8 cellular contexts compared by ENCODE assay signal in genomic region chr14:80213602-80214001, GRCh38. TPM values are rescaled to one million over a fixed set of nuclear protein-coding genes. Genes with fewer than 3 reads are reported as not detected.
DNase-seq lines count a peak whose midpoint lies in the region; TF ChIP-seq lines count a peak whose summit lies in the region.

No MANE protein-coding gene starts in this region.

- no peak overlapping the region for H4K12ac ChIP-seq in trophoblast cell (ENCODE audit: low read depth, low read length)

- H3K27ac ChIP-seq in trophoblast cell (ENCODE audit: low read depth, low read length): no peak overlapping the region

- no peak overlapping the region for H3K9ac ChIP-seq in trophoblast cell (ENCODE audit: low read length)

- H3K4me3 ChIP-seq in trophoblast cell (ENCODE audit: low read depth, low read length): no peak overlapping the region

- no peak overlapping the region for H2BK12ac ChIP-seq in trophoblast cell (ENCODE audit: low read length)

- H3K9me3 ChIP-seq in trophoblast cell (ENCODE audit: insufficient read depth, low read depth, low read length): no peaks in the 10 kb centered on the region

- H3K4me1 ChIP-seq in trophoblast cell (ENCODE audit: control insufficient read depth in 1 of 2, insufficient read depth in 2 of 2, low read length in 2 of 2): peaks cover 7 to 8% of the 10 kb centered on the region in 2 experiments

- no peak overlapping the region for H3K4me2 ChIP-seq in trophoblast cell (ENCODE audit: low read length)

- H4K91ac ChIP-seq in trophoblast cell (ENCODE audit: low read depth, low read length): no peak overlapping the region

- no peak overlapping the region for H3K27ac Mint-ChIP-seq in HFFc6
- H3K27ac Mint-ChIP-seq in T-helper 2 cell treated with Interferon-gamma antibody and Interleukin-4, amounts not matched to agents 5 μg/mL and 100 μg/mL, for 36 hours: no peak overlapping the region

- H4K8ac ChIP-seq in trophoblast cell (ENCODE audit: low read depth, low read length): no peak overlapping the region

- H3K27me3 Mint-ChIP-seq in HFFc6 (ENCODE audit: insufficient read depth): no peaks in the 10 kb centered on the region; the same call in none of the 2 replicates
- H3K27me3 Mint-ChIP-seq in T-helper 2 cell treated with Interferon-gamma antibody and Interleukin-4, amounts not matched to agents 5 μg/mL and 100 μg/mL, for 36 hours (ENCODE audit: low read depth): no peaks in the 10 kb centered on the region

- H3K79me2 ChIP-seq in trophoblast cell (ENCODE audit: control insufficient read depth, insufficient read depth, low read length, poor library complexity): no peaks in the 10 kb centered on the region

- H3K18ac ChIP-seq in trophoblast cell (ENCODE audit: low read length): no peak overlapping the region

- H3K36me3 ChIP-seq in trophoblast cell (ENCODE audit: control insufficient read depth in 1 of 2, insufficient read depth in 2 of 2, low read length in 2 of 2): no peaks in the 10 kb centered on the region

- no peak overlapping the region for H3K4ac ChIP-seq in trophoblast cell (ENCODE audit: low read depth, low read length)

- H2AFZ ChIP-seq in trophoblast cell (ENCODE audit: insufficient read depth, low read length, poor library complexity): no peak overlapping the region

- peak; percentile 15 to 19 for DNase-seq in activated T-cell treated with anti-CD3 and anti-CD28 coated beads, Interleukin-2, amount 50 U/mL, for 48 hours
- DNase-seq in activated T-cell treated with anti-CD3 and anti-CD28 coated beads for 4 hours (no peak), HFFc6 (peak; percentile 71), NCI-H524 treated with DMSO at 0.1 percent for 48 hours (lab: John Stamatoyannopoulos, UW) (peak; percentile 13), dermis blood vessel endothelial cell (peak; percentile 68), trophoblast cell (peak; percentile 79 to 89), NCI-H2171 treated with DMSO at 0.1 percent for 48 hours (lab: John Stamatoyannopoulos, UW) (no peak)
- no peak for DNase-seq in T-helper 2 cell treated with Interferon-gamma antibody and Interleukin-4, amounts not matched to agents 5 μg/mL and 100 μg/mL, for 36 hours (ENCODE audit: low spot score)

- peak overlapping the region; percentile 17 for H2BK120ac ChIP-seq in trophoblast cell (ENCODE audit: insufficient read depth, low read length, poor library complexity)

- H3K14ac ChIP-seq in trophoblast cell (ENCODE audit: low read length): no peak overlapping the region

- peaks cover 58% of the 10 kb centered on the region for H3K4me1 Mint-ChIP-seq in HFFc6 (ENCODE audit: low read depth)
- peaks cover 4% of the 10 kb centered on the region for H3K4me1 Mint-ChIP-seq in T-helper 2 cell treated with Interferon-gamma antibody and Interleukin-4, amounts not matched to agents 5 μg/mL and 100 μg/mL, for 36 hours (ENCODE audit: low read depth)

- no CpG with 5 or more reads among the region's 4 CpGs for WGBS in trophoblast cell (ENCODE audit: extremely low coverage, insufficient coverage, insufficient read length)

- H2AK5ac ChIP-seq in trophoblast cell (ENCODE audit: low read length): no peak overlapping the region

- H3K23ac ChIP-seq in trophoblast cell (ENCODE audit: low read length): no peak overlapping the region

- H3K79me1 ChIP-seq in trophoblast cell (ENCODE audit: low read length): no peaks in the 10 kb centered on the region

- no peaks in the 10 kb centered on the region for H3K36me3 Mint-ChIP-seq in HFFc6 (ENCODE audit: low read depth)
- no peaks in the 10 kb centered on the region for H3K36me3 Mint-ChIP-seq in T-helper 2 cell treated with Interferon-gamma antibody and Interleukin-4, amounts not matched to agents 5 μg/mL and 100 μg/mL, for 36 hours (ENCODE audit: low read depth)

- no peaks in the 10 kb centered on the region for H3K9me3 Mint-ChIP-seq in HFFc6
- H3K9me3 Mint-ChIP-seq in T-helper 2 cell treated with Interferon-gamma antibody and Interleukin-4, amounts not matched to agents 5 μg/mL and 100 μg/mL, for 36 hours: no peaks in the 10 kb centered on the region

- H2BK5ac ChIP-seq in trophoblast cell (ENCODE audit: low read depth, low read length, poor library complexity): no peak overlapping the region

- no peaks in the 10 kb centered on the region for H3K27me3 ChIP-seq in trophoblast cell (ENCODE audit: insufficient read depth, low read length)

- peak; percentile 89 for TF ChIP-seq CTCF in HFFc6 (IDR thresholded peaks at IDR 0.05)

- H3K4me3 Mint-ChIP-seq in HFFc6: no peak overlapping the region
- H3K4me3 Mint-ChIP-seq in T-helper 2 cell treated with Interferon-gamma antibody and Interleukin-4, amounts not matched to agents 5 μg/mL and 100 μg/mL, for 36 hours: no peak overlapping the region

RNA-seq across cellular contexts. Expression of gene DIO2, which starts 2.3 kb away (rescaled TPM):
- total RNA-seq in HFFc6 (2021; fragmentation: NEBNext Ultra II Directional; extraction: Animal tissue kit (Norgen Biotek cat#: 25700)): 100 to 1,000 TPM in 1 of 6 experiments, 10 to 100 TPM in 5; 64.1 to 106 (median 70.3) TPM
- total RNA-seq in dermis blood vessel endothelial cell: 0.51 TPM in 1 of 2 replicates, not detected in the other
- polyA plus RNA-seq in trophoblast cell (2013): 3.0 and 3.5 TPM in 2 replicates

Comparison
In these comparisons a context has a peak if more than half of its experiments do, and no peak if none do; other contexts are left out.
1. DNase-seq: peak in activated T-cell treated with anti-CD3 and anti-CD28 coated beads, Interleukin-2, amount 50 U/mL, for 48 hours (2 of 2), HFFc6 (single experiment), NCI-H524 treated with DMSO at 0.1 percent for 48 hours (single experiment), dermis blood vessel endothelial cell (single experiment) and trophoblast cell (2 of 2); none in activated T-cell treated with anti-CD3 and anti-CD28 coated beads for 4 hours (single experiment), NCI-H2171 treated with DMSO at 0.1 percent for 48 hours (single experiment) and T-helper 2 cell treated with Interferon-gamma antibody and Interleukin-4, amounts not matched to agents 5 μg/mL and 100 μg/mL, for 36 hours (single experiment).
2. RNA of gene DIO2, which starts 2.3 kb away (total RNA-seq): 64.1 to 106 TPM in HFFc6; 0.51 TPM in dermis blood vessel endothelial cell; every median in the first group is over 10 times any median in the second.